8 cellular contexts compared by ENCODE assay signal in the genomic region with DNA sequence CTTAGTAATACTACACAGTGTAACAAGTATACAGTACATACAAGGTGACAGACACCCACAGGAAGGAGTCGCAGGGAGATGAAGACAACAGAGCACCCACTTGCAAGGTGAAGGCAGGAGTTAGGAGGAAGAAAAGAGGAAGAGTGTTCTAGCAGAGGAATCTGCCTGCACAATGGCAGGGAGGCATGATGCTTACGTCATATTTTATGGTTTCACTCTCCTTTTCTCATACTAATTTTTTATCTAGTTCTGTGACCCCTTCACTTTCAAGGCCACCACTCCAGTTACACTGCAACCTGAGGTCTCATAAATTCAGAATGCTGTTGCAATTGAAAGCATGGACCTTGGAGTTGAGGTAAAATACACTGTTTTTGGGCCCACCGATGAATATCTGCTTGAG.
"Had no signal": no experiment of that assay in that cellular context is flagged by ENCODE, and none has a peak within 500 bp of the region (broad histone marks: within the 10 kb centered on the region; RNA-seq: fewer than 3 reads in every experiment).

No MANE protein-coding gene starts in this region.

- DNase-seq: GM23248, GOT3, H7, HFFc6, KBM-7 had no signal

- H3K9me3 ChIP-seq: HAP-1 had no signal

- ATAC-seq: HCT116 had no signal

- H3K9ac ChIP-seq: GM23248 had no signal

- H2AFZ ChIP-seq: GM23248 had no signal

- H3K36me3 ChIP-seq: HAP-1 had no signal

- H3K4me3 ChIP-seq: GM23248, HAP-1 had no signal

- H3K27ac ChIP-seq: GM23248, HL-60 had no signal

- H3K4me1 ChIP-seq: HAP-1 had no signal
